In the genomic region with DNA sequence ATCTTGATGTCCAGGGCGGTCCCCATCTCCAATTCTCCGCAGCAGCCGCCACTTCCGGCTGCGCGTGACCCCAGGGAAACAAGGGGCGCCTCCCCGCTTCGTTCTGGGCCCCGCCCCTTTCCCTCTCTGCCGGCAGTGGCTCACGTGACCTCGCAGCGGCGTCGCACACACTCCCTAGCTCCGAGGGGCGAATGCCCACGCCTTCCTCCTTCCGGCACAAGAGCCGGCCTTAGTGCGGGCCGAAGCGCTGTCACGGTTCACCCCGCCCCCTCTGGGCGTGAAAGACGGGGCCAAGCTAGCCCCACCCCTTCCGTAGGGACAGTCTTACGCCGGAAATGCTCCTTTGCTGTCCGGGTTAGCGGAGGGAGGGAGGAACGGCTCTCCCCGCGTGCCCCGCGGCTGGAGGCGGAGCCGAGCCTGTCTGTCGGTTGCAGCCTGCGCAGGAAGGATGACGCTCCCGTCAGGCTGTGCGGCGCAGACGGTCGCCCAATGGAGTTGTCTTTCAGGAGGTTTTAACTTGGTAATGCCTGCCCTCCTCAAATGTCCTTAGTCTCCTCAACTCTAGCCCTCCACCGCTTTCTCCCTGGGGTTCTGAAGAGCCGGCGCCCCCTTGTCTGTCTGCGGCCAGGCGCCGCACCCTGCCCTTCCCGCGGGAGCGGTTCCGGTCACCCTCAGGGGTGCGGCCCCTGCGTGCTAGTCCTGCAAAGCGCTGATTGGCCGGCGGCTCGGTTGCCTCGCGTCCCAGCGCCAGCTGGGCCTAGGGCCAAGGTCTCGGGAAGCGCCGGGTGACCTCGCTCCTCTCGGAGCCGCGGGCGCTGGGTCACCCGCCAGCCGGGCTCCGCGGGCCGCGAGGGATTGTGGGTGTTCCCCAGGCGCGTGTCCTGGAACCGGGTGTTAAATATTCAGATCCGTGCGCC, we compare ENCODE assay signal across 8 cellular contexts. TPM values are rescaled to one million over a fixed set of nuclear protein-coding genes. Genes with fewer than 3 reads are reported as not detected.
DNase-seq lines count a peak whose midpoint lies in the region; ATAC-seq and TF ChIP-seq lines count a peak whose summit lies in the region.

A gene (minus strand): TSS at position 66 of the 917 bp plus-strand sequence. CDS start 40 bp downstream, at position 26.

- H3K9me3 Mint-ChIP-seq in activated CD4-positive, alpha-beta T cell treated with anti-CD3 and anti-CD28 coated beads, Interleukin-2, amount 10 ng/mL, durations not matched to agents 24 days and 14 days = no peaks in the 10 kb centered on the region

- H3K27ac ChIP-seq in coronary artery (peak within 1 kb of the TSS; percentile 98 to 100), layer of hippocampus (ENCODE audit: low read depth, low read length) (peak within 1 kb of the TSS; percentile 96)

- no peak for TF ChIP-seq CTCF in BE2C (IDR thresholded peaks at IDR 0.05; ENCODE audit: low read depth, low read length)
- TF ChIP-seq CTCF in coronary artery (IDR thresholded peaks at IDR 0.05) = no peak

- ATAC-seq in GM19324 (IDR thresholded peaks at IDR 0.05; ENCODE audit: low FRiP score, unreplicated experiment) (peak; percentile 94), HG03469 (IDR thresholded peaks at IDR 0.05; ENCODE audit: unreplicated experiment) (peak; percentile 87)

- intact Hi-C loops in activated CD4-positive, alpha-beta T cell treated with anti-CD3 and anti-CD28 coated beads, Interleukin-2, amount 10 ng/mL, durations not matched to agents 24 days and 14 days (cut with micrococcal nuclease) = loop anchor here (1.0 to 5.0 kb wide), 6 partner anchors 9 to 297 kb away; a partner anchor contains a TSS

- peaks cover 8% of the 10 kb centered on the region; the same call in 1 of the 2 replicates for H3K4me1 ChIP-seq in BE2C

- no peaks in the 10 kb centered on the region for H3K36me3 ChIP-seq in BE2C

- H3K9me3 ChIP-seq in BE2C = no peaks in the 10 kb centered on the region

- H3K27ac Mint-ChIP-seq in activated CD4-positive, alpha-beta T cell treated with anti-CD3 and anti-CD28 coated beads, Interleukin-2, amount 10 ng/mL, durations not matched to agents 24 days and 14 days = peak within 1 kb of the TSS; percentile 98

- H3K36me3 Mint-ChIP-seq in activated CD4-positive, alpha-beta T cell treated with anti-CD3 and anti-CD28 coated beads, Interleukin-2, amount 10 ng/mL, durations not matched to agents 24 days and 14 days (ENCODE audit: low read depth) = peaks cover 22% of the 10 kb centered on the region

- peaks cover 34% of the 10 kb centered on the region for H3K4me1 Mint-ChIP-seq in activated CD4-positive, alpha-beta T cell treated with anti-CD3 and anti-CD28 coated beads, Interleukin-2, amount 10 ng/mL, durations not matched to agents 24 days and 14 days

- DNase-seq in BE2C (peak; percentile 99), NCI-H526 treated with DMSO at 0.1 percent for 48 hours (lab: John Stamatoyannopoulos, UW) (peak; percentile 98), coronary artery (ENCODE audit: low spot score) (peak; percentile 99)
- DNase-seq in activated CD4-positive, alpha-beta T cell treated with anti-CD3 and anti-CD28 coated beads, Interleukin-2, amount 10 ng/mL, durations not matched to agents 24 days and 14 days = peak; percentile 100
- DNase-seq in stimulated activated CD4-positive, alpha-beta T cell treated with anti-CD3 and anti-CD28 coated beads, Interleukin-1b, Interleukin-23, amount 100 ng/mL, for 4 hours (ENCODE audit: low read depth in 2 of 2) = peak; percentile 94 to 95

- peak within 1 kb of the TSS; percentile 97 for H3K4me3 Mint-ChIP-seq in activated CD4-positive, alpha-beta T cell treated with anti-CD3 and anti-CD28 coated beads, Interleukin-2, amount 10 ng/mL, durations not matched to agents 24 days and 14 days

- H3K4me3 ChIP-seq in BE2C (ENCODE audit: low read depth, low read length) (peak within 1 kb of the TSS; percentile 83), coronary artery (peak within 1 kb of the TSS; percentile 95)

- H3K27me3 Mint-ChIP-seq in activated CD4-positive, alpha-beta T cell treated with anti-CD3 and anti-CD28 coated beads, Interleukin-2, amount 10 ng/mL, durations not matched to agents 24 days and 14 days = peaks cover 2% of the 10 kb centered on the region

- H3K27me3 ChIP-seq in BE2C = no peaks in the 10 kb centered on the region
- H3K27me3 ChIP-seq in layer of hippocampus (ENCODE audit: control insufficient read depth, insufficient read depth, low read length) = no peaks in the 10 kb centered on the region

RNA-seq across cellular contexts. Expression of the gene that starts here (rescaled TPM):
- 71.6 TPM for polyA plus RNA-seq in BE2C (2012; ENCODE audit: insufficient read depth, insufficient read length, low read depth)
- 52.8 and 60.0 TPM in 2 replicates for total RNA-seq in activated CD4-positive, alpha-beta T cell treated with anti-CD3 and anti-CD28 coated beads, Interleukin-2, amount 10 ng/mL, durations not matched to agents 24 days and 14 days

Comparison
In these comparisons a context has a peak if more than half of its experiments do, and no peak if none do; other contexts are left out.
1. Peak in every context shown above with its lines: DNase-seq, ATAC-seq, H3K4me3 ChIP-seq and H3K27ac ChIP-seq.